ENCODE assay signal across 1 cellular context in genomic region chr7:121062684-121063279, GRCh38.
TF ChIP-seq lines count a peak whose summit lies in the region.

No MANE protein-coding gene starts in this region.

TF ChIP-seq in K562, 482 proteins besides CTCF, POLR2A, EP300 and RAD21 (continued from another document):
- TF ChIP-seq DLX4 (CRISPR knock-in tag; IDR thresholded peaks at IDR 0.05) (no peak), ZZZ3 (IDR thresholded peaks at IDR 0.05) (no peak), NFRKB (IDR thresholded peaks at IDR 0.05; ENCODE audit: low read depth) (no peak), GMEB1 (CRISPR knock-in tag; IDR thresholded peaks at IDR 0.05) (no peak), KAT2B (IDR thresholded peaks at IDR 0.05; ENCODE audit: low read depth, low read length) (no peak), CHD2 (IDR thresholded peaks at IDR 0.05; ENCODE audit: low read depth, low read length) (peak; percentile 56; the same call in 1 of the 2 replicates), POLR2H (tag; IDR thresholded peaks at IDR 0.05; ENCODE audit: low read depth) (0 out of 2 replicates have a peak, but pooled peaks have one; percentile 5), SP1 (CRISPR knock-in tag; IDR thresholded peaks at IDR 0.05) (no peak)
